In the genomic region with DNA sequence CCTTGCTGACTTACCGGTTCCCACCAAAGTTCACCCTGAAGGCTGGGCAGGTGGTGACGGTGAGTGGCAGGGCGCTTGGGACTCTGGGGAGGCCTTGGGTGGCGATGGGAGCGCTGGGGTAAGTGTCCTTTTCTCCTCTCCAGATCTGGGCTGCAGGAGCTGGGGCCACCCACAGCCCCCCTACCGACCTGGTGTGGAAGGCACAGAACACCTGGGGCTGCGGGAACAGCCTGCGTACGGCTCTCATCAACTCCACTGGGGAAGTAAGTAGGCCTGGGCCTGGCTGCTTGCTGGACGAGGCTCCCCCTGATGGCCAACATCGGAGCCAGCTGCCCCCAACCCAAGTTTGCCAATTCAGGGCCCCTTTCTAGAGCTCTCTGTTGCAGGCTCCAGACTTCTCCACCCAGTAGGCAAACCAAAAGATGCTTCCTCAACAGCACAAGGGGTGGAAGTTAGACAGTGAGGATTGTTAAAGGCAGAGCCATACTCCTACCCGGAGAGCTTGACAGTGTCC, we compare ENCODE assay signal across 18 cellular contexts. TPM values are rescaled to one million over a fixed set of nuclear protein-coding genes. Genes with fewer than 3 reads are reported as not detected.
A peak's percentile ranks its signal among the peaks of the same experiment; 100 is the strongest.
DNase-seq lines count a peak whose midpoint lies in the region; ATAC-seq and TF ChIP-seq lines count a peak whose summit lies in the region.
"Had no signal": no experiment of that assay in that cellular context is flagged by ENCODE, and none has a peak within 500 bp of the region (broad histone marks: within the 10 kb centered on the region; RNA-seq: fewer than 3 reads in every experiment).

No MANE protein-coding gene starts in this region.

- no peak for TF ChIP-seq CTCF in Calu3 (IDR thresholded peaks at IDR 0.05; ENCODE audit: unreplicated experiment)
- peak; percentile 27; the same call in 1 of the 2 replicates for TF ChIP-seq CTCF in OCI-LY3 (IDR thresholded peaks at IDR 0.05; ENCODE audit: low read depth, low read length)

- no peaks in the 10 kb centered on the region for H3K9me3 ChIP-seq in OCI-LY3 (ENCODE audit: insufficient read depth, low read length)
- H3K9me3 ChIP-seq in neuronal stem cell (replicated peaks in 1 of 2; ENCODE audit: control insufficient read depth in 2 of 2, insufficient read depth in 1 of 2, low read depth in 1 of 2, low read length in 2 of 2): peaks cover 0 to 2% of the 10 kb centered on the region in 2 donors

- no peak overlapping the region for H3K23ac ChIP-seq in neuronal stem cell (ENCODE audit: low read depth, low read length, poor library complexity)

- H2BK120ac ChIP-seq in neuronal stem cell (ENCODE audit: low read depth, low read length): no peak overlapping the region

- no peak overlapping the region for H3K27ac ChIP-seq in OCI-LY3 (ENCODE audit: low read length)
- no peak overlapping the region for H3K27ac ChIP-seq in neuronal stem cell (replicated peaks; ENCODE audit: low read length)

- ATAC-seq in effector memory CD8-positive, alpha-beta T cell (replicated peaks): no peak
- no peak for ATAC-seq in GM21515 (IDR thresholded peaks at IDR 0.05; ENCODE audit: unreplicated experiment)
- ATAC-seq: HCT116 had no signal

- intact Hi-C loops in Calu3 (cut with micrococcal nuclease; ENCODE audit: unreplicated experiment): no loop called here
- intact Hi-C loops in activated T-helper 1 cell treated with anti-CD3 and anti-CD28 coated beads, Interleukin-12 subunit alpha, Interleukin-12 subunit beta, Interleukin-2, Interleukin-4 antibody, amounts not matched to agents 30 ng/mL and 10 ng/mL and 1 ng/mL, durations not matched to agents 14 hours and 24 hours and 36 hours (cut with micrococcal nuclease): no loop called here

- H3K4me3 Mint-ChIP-seq in Calu3 (ENCODE audit: low read depth, unreplicated experiment): no peak overlapping the region
- peak overlapping the region in 1 of 2 donors; percentile 55 for H3K4me3 Mint-ChIP-seq in effector memory CD8-positive, alpha-beta T cell
- H3K4me3 Mint-ChIP-seq in activated T-helper 1 cell treated with anti-CD3 and anti-CD28 coated beads, Interleukin-12 subunit alpha, Interleukin-12 subunit beta, Interleukin-2, Interleukin-4 antibody, amounts not matched to agents 30 ng/mL and 10 ng/mL and 1 ng/mL, durations not matched to agents 14 hours and 24 hours and 36 hours: no peak overlapping the region
- H3K4me3 Mint-ChIP-seq: IgD-negative memory B cell; nephron; T-helper 1 cell treated with Interleukin-12 subunit alpha and Interleukin-12 subunit beta and Interleukin-4 antibody, amounts not matched to agents 30 μg/mL and 1 μg/mL, for 36 hours had no signal

- DNase-seq in Calu3 (no peak), neuronal stem cell (ENCODE audit: low spot score) (no peak), amygdala (lab: John Stamatoyannopoulos, UW) (no peak)
- no peak for DNase-seq in effector memory CD8-positive, alpha-beta T cell
- DNase-seq in activated T-helper 1 cell treated with anti-CD3 and anti-CD28 coated beads, Interleukin-12 subunit alpha, Interleukin-12 subunit beta, Interleukin-2, Interleukin-4 antibody, amounts not matched to agents 30 ng/mL and 10 ng/mL and 1 ng/mL, durations not matched to agents 14 hours and 24 hours and 36 hours (ENCODE audit: low spot score): no peak
- DNase-seq in stimulated activated CD4-positive, alpha-beta T cell treated with anti-CD3 and anti-CD28 coated beads, Interleukin-4, amount 100 ng/mL, for 1 hour: no peak
- DNase-seq: activated CD4-positive, alpha-beta T cell treated with anti-CD3 and anti-CD28 coated beads for 1 hour; activated CD8-positive, alpha-beta memory T cell treated with anti-CD3 and anti-CD28 coated beads, Interleukin-2, amount 50 U/mL, for 48 hours; activated naive CD4-positive, alpha-beta T cell treated with Interleukin-2 at 50 U/mL for 16 hours; EL; NCI-H1092; substantia nigra had no signal

- no peaks in the 10 kb centered on the region for H3K36me3 ChIP-seq in OCI-LY3 (replicated peaks; ENCODE audit: low read depth, low read length)
- peaks cover 52 to 85% of the 10 kb centered on the region in 2 donors for H3K36me3 ChIP-seq in neuronal stem cell (replicated peaks in 1 of 2; ENCODE audit: control insufficient read depth in 2 of 2, insufficient read depth in 2 of 2, low read length in 2 of 2)

- no peak overlapping the region for H2BK15ac ChIP-seq in neuronal stem cell (ENCODE audit: low read length)

- H3K4me3 ChIP-seq in OCI-LY3 (ENCODE audit: low read length) (no peak overlapping the region), neuronal stem cell (ENCODE audit: low read length in 2 of 2) (no peak overlapping the region)

- H3K9me3 Mint-ChIP-seq in Calu3 (ENCODE audit: low read depth, unreplicated experiment): no peaks in the 10 kb centered on the region
- H3K9me3 Mint-ChIP-seq in effector memory CD8-positive, alpha-beta T cell: no peaks in the 10 kb centered on the region
- H3K9me3 Mint-ChIP-seq in activated T-helper 1 cell treated with anti-CD3 and anti-CD28 coated beads, Interleukin-12 subunit alpha, Interleukin-12 subunit beta, Interleukin-2, Interleukin-4 antibody, amounts not matched to agents 30 ng/mL and 10 ng/mL and 1 ng/mL, durations not matched to agents 14 hours and 24 hours and 36 hours: no peaks in the 10 kb centered on the region
- H3K9me3 Mint-ChIP-seq: IgD-negative memory B cell; nephron; T-helper 1 cell treated with Interleukin-12 subunit alpha and Interleukin-12 subunit beta and Interleukin-4 antibody, amounts not matched to agents 30 μg/mL and 1 μg/mL, for 36 hours had no signal

- H4K8ac ChIP-seq in neuronal stem cell (ENCODE audit: low read depth, low read length): no peak overlapping the region

- no peak overlapping the region for H3K18ac ChIP-seq in neuronal stem cell (ENCODE audit: low read length)

- no peaks in the 10 kb centered on the region for H3K79me2 ChIP-seq in OCI-LY3 (ENCODE audit: low read length)

- no peak overlapping the region for H2AFZ ChIP-seq in OCI-LY3 (ENCODE audit: low read depth, low read length)
- H2AFZ ChIP-seq in neuronal stem cell (ENCODE audit: low read length): no peak overlapping the region

- H3K36me3 Mint-ChIP-seq in Calu3 (ENCODE audit: insufficient read depth, unreplicated experiment): peaks cover 89% of the 10 kb centered on the region
- peaks cover 100% of the 10 kb centered on the region for H3K36me3 Mint-ChIP-seq in effector memory CD8-positive, alpha-beta T cell (ENCODE audit: insufficient read depth)
- H3K36me3 Mint-ChIP-seq in activated T-helper 1 cell treated with anti-CD3 and anti-CD28 coated beads, Interleukin-12 subunit alpha, Interleukin-12 subunit beta, Interleukin-2, Interleukin-4 antibody, amounts not matched to agents 30 ng/mL and 10 ng/mL and 1 ng/mL, durations not matched to agents 14 hours and 24 hours and 36 hours (ENCODE audit: low read depth): no peaks in the 10 kb centered on the region

- no peak overlapping the region for H3K4me2 ChIP-seq in OCI-LY3 (ENCODE audit: low read length)
- no peak overlapping the region for H3K4me2 ChIP-seq in neuronal stem cell (ENCODE audit: insufficient read depth, low read length, poor library complexity, severe bottlenecking)

- H3K9ac ChIP-seq in OCI-LY3 (ENCODE audit: low read length): no peak overlapping the region
- H3K9ac ChIP-seq in neuronal stem cell (ENCODE audit: low read depth, low read length, poor library complexity): no peak overlapping the region

- TSS peak; percentile 17 for BruUV-seq in Calu3 (replicated peaks; lab: Mats Ljungman, UMichigan)

- H2BK12ac ChIP-seq in neuronal stem cell (ENCODE audit: low read length): no peak overlapping the region

- H3K4me1 ChIP-seq in OCI-LY3 (ENCODE audit: low read length): no peaks in the 10 kb centered on the region
- H3K4me1 ChIP-seq in neuronal stem cell (ENCODE audit: control insufficient read depth in 2 of 2, insufficient read depth in 1 of 2, low read depth in 1 of 2, low read length in 2 of 2): no peaks in the 10 kb centered on the region

- H3K4me1 Mint-ChIP-seq in Calu3 (ENCODE audit: low read depth, unreplicated experiment): no peaks in the 10 kb centered on the region
- H3K4me1 Mint-ChIP-seq in effector memory CD8-positive, alpha-beta T cell (ENCODE audit: low read depth in 2 of 2): peaks cover 0 to 8% of the 10 kb centered on the region in 2 donors
- no peaks in the 10 kb centered on the region for H3K4me1 Mint-ChIP-seq in activated T-helper 1 cell treated with anti-CD3 and anti-CD28 coated beads, Interleukin-12 subunit alpha, Interleukin-12 subunit beta, Interleukin-2, Interleukin-4 antibody, amounts not matched to agents 30 ng/mL and 10 ng/mL and 1 ng/mL, durations not matched to agents 14 hours and 24 hours and 36 hours (ENCODE audit: low read depth)
- H3K4me1 Mint-ChIP-seq: IgD-negative memory B cell had no signal

- H3K14ac ChIP-seq in neuronal stem cell (ENCODE audit: low read length): no peak overlapping the region

- WGBS in neuronal stem cell (ENCODE audit: extremely low coverage in 2 of 2, insufficient read length in 2 of 2, insufficient replicate concordance in 1 of 2), 2 donors: no CpG with 5 or more reads among the region's 12 CpGs

- CTCF ChIA-PET in Calu3 (lab: Charles Lee): no interaction called here

- H2BK5ac ChIP-seq in neuronal stem cell (ENCODE audit: low read length): peak overlapping the region; percentile 6

- H3K79me1 ChIP-seq in neuronal stem cell (ENCODE audit: low read depth, low read length): peaks cover 1% of the 10 kb centered on the region

- H2AK5ac ChIP-seq in neuronal stem cell (ENCODE audit: low read depth, low read length): no peak overlapping the region

- no peak overlapping the region for H3K4ac ChIP-seq in neuronal stem cell (ENCODE audit: low read length)

- no peaks in the 10 kb centered on the region for H4K20me1 ChIP-seq in OCI-LY3 (ENCODE audit: insufficient read depth, low read length)

- no peak overlapping the region for H4K91ac ChIP-seq in neuronal stem cell (ENCODE audit: low read depth, low read length, poor library complexity)

- H3K27me3 ChIP-seq in OCI-LY3 (ENCODE audit: low read depth, low read length) (peaks cover 30% of the 10 kb centered on the region), neuronal stem cell (ENCODE audit: control insufficient read depth in 3 of 3, insufficient read depth in 3 of 3, low read depth in 1 of 3, low read length in 3 of 3) (no peaks in the 10 kb centered on the region)

- no peaks in the 10 kb centered on the region for H3K27me3 Mint-ChIP-seq in Calu3 (ENCODE audit: unreplicated experiment)
- no peaks in the 10 kb centered on the region for H3K27me3 Mint-ChIP-seq in effector memory CD8-positive, alpha-beta T cell
- H3K27me3 Mint-ChIP-seq in activated T-helper 1 cell treated with anti-CD3 and anti-CD28 coated beads, Interleukin-12 subunit alpha, Interleukin-12 subunit beta, Interleukin-2, Interleukin-4 antibody, amounts not matched to agents 30 ng/mL and 10 ng/mL and 1 ng/mL, durations not matched to agents 14 hours and 24 hours and 36 hours (ENCODE audit: insufficient read depth): peaks cover 3% of the 10 kb centered on the region
- H3K27me3 Mint-ChIP-seq: IgD-negative memory B cell had no signal

- H3K27ac Mint-ChIP-seq in Calu3 (ENCODE audit: unreplicated experiment): no peak overlapping the region
- peak overlapping the region; percentile 20 to 93 for H3K27ac Mint-ChIP-seq in effector memory CD8-positive, alpha-beta T cell
- H3K27ac Mint-ChIP-seq in activated T-helper 1 cell treated with anti-CD3 and anti-CD28 coated beads, Interleukin-12 subunit alpha, Interleukin-12 subunit beta, Interleukin-2, Interleukin-4 antibody, amounts not matched to agents 30 ng/mL and 10 ng/mL and 1 ng/mL, durations not matched to agents 14 hours and 24 hours and 36 hours: no peak overlapping the region
- H3K27ac Mint-ChIP-seq: nephron; T-helper 1 cell treated with Interleukin-12 subunit alpha and Interleukin-12 subunit beta and Interleukin-4 antibody, amounts not matched to agents 30 μg/mL and 1 μg/mL, for 36 hours had no signal

RNA-seq across cellular contexts. Expression of gene SEMA4A, which starts 16.4 kb away (rescaled TPM):
- 6.9 and 7.2 TPM in 2 replicates for total RNA-seq in Calu3 (2022)
- 4.4 TPM for polyA plus RNA-seq in neuronal stem cell (2013, experiment 1 of 2)
- 4.5 TPM for polyA plus RNA-seq in neuronal stem cell (2013, experiment 2 of 2)
- 8.8 and 9.0 TPM in 2 replicates for total RNA-seq in activated T-helper 1 cell treated with anti-CD3 and anti-CD28 coated beads, Interleukin-12 subunit alpha, Interleukin-12 subunit beta, Interleukin-2, Interleukin-4 antibody, amounts not matched to agents 30 ng/mL and 10 ng/mL and 1 ng/mL, durations not matched to agents 14 hours and 24 hours and 36 hours

RNA-seq across cellular contexts. Expression of gene LMNA, which starts 22.5 kb away (rescaled TPM):
- 499 and 514 TPM in 2 replicates for total RNA-seq in Calu3 (2022)
- 28.6 TPM for polyA plus RNA-seq in neuronal stem cell (2013, experiment 1 of 2)
- 29.9 TPM for polyA plus RNA-seq in neuronal stem cell (2013, experiment 2 of 2)
- total RNA-seq in activated T-helper 1 cell treated with anti-CD3 and anti-CD28 coated beads, Interleukin-12 subunit alpha, Interleukin-12 subunit beta, Interleukin-2, Interleukin-4 antibody, amounts not matched to agents 30 ng/mL and 10 ng/mL and 1 ng/mL, durations not matched to agents 14 hours and 24 hours and 36 hours: 80.1 and 84.1 TPM in 2 replicates

RNA-seq across cellular contexts. Expression of gene MEX3A, which starts 54.8 kb away (rescaled TPM):
- total RNA-seq in Calu3 (2022): 3.3 and 5.0 TPM in 2 replicates
- polyA plus RNA-seq in neuronal stem cell (2013, experiment 1 of 2): 72.9 TPM
- polyA plus RNA-seq in neuronal stem cell (2013, experiment 2 of 2): 75.1 TPM
- total RNA-seq in activated T-helper 1 cell treated with anti-CD3 and anti-CD28 coated beads, Interleukin-12 subunit alpha, Interleukin-12 subunit beta, Interleukin-2, Interleukin-4 antibody, amounts not matched to agents 30 ng/mL and 10 ng/mL and 1 ng/mL, durations not matched to agents 14 hours and 24 hours and 36 hours: 0.27 and 0.41 TPM in 2 replicates

RNA-seq across cellular contexts. Expression of gene SLC25A44, which starts 56.9 kb away (rescaled TPM):
- 28.2 and 32.5 TPM in 2 replicates for total RNA-seq in Calu3 (2022)
- polyA plus RNA-seq in neuronal stem cell (2013, experiment 1 of 2): 10.9 TPM
- 11.6 TPM for polyA plus RNA-seq in neuronal stem cell (2013, experiment 2 of 2)
- 67.6 and 79.3 TPM in 2 replicates for total RNA-seq in activated T-helper 1 cell treated with anti-CD3 and anti-CD28 coated beads, Interleukin-12 subunit alpha, Interleukin-12 subunit beta, Interleukin-2, Interleukin-4 antibody, amounts not matched to agents 30 ng/mL and 10 ng/mL and 1 ng/mL, durations not matched to agents 14 hours and 24 hours and 36 hours

Comparison
In these comparisons a context has a peak if more than half of its experiments do, and no peak if none do; other contexts are left out.
1. H3K27ac Mint-ChIP-seq: peak in effector memory CD8-positive, alpha-beta T cell (2 of 2); none in Calu3 (single experiment) and activated T-helper 1 cell treated with anti-CD3 and anti-CD28 coated beads, Interleukin-12 subunit alpha, Interleukin-12 subunit beta, Interleukin-2, Interleukin-4 antibody, amounts not matched to agents 30 ng/mL and 10 ng/mL and 1 ng/mL, durations not matched to agents 14 hours and 24 hours and 36 hours (single experiment).